In genomic region chr17:27502526-27503324, GRCh38 we compare ENCODE assay signal across 14 cellular contexts. TPM values are rescaled to one million over a fixed set of nuclear protein-coding genes. Genes with fewer than 3 reads are reported as not detected.
A peak's percentile ranks its signal among the peaks of the same experiment; 100 is the strongest.
DNase-seq lines count a peak whose midpoint lies in the region; TF ChIP-seq lines count a peak whose summit lies in the region.
"Had no signal": no experiment of that assay in that cellular context is flagged by ENCODE, and none has a peak within 500 bp of the region (broad histone marks: within the 10 kb centered on the region; RNA-seq: fewer than 3 reads in every experiment).

No MANE protein-coding gene starts in this region.

- H3K27me3 Mint-ChIP-seq in type B pancreatic cell, result peaks cover 1% of the 10 kb centered on the region
- H3K27me3 Mint-ChIP-seq in activated CD4-positive, alpha-beta T cell treated with anti-CD3 and anti-CD28 coated beads, Interleukin-2, amount 10 ng/mL, durations not matched to agents 24 days and 14 days, result no peaks in the 10 kb centered on the region
- H3K27me3 Mint-ChIP-seq: activated naive CD8-positive, alpha-beta T cell treated with anti-CD3 and anti-CD28 coated beads for 36 hours had no signal

- H3K9me3 Mint-ChIP-seq in type B pancreatic cell, result no peaks in the 10 kb centered on the region
- peaks cover 5% of the 10 kb centered on the region for H3K9me3 Mint-ChIP-seq in activated CD4-positive, alpha-beta T cell treated with anti-CD3 and anti-CD28 coated beads, Interleukin-2, amount 10 ng/mL, durations not matched to agents 24 days and 14 days

- H3K4me3 Mint-ChIP-seq in type B pancreatic cell, result peak overlapping the region; percentile 49
- H3K4me3 Mint-ChIP-seq in activated CD4-positive, alpha-beta T cell treated with anti-CD3 and anti-CD28 coated beads, Interleukin-2, amount 10 ng/mL, durations not matched to agents 24 days and 14 days, result no peak overlapping the region
- H3K4me3 Mint-ChIP-seq: activated naive CD8-positive, alpha-beta T cell treated with anti-CD3 and anti-CD28 coated beads for 36 hours; H9 had no signal

- H3K36me3 Mint-ChIP-seq in type B pancreatic cell, result peaks cover 11% of the 10 kb centered on the region
- H3K36me3 Mint-ChIP-seq in activated CD4-positive, alpha-beta T cell treated with anti-CD3 and anti-CD28 coated beads, Interleukin-2, amount 10 ng/mL, durations not matched to agents 24 days and 14 days (ENCODE audit: low read depth), result peaks cover 44% of the 10 kb centered on the region

- peaks cover 43% of the 10 kb centered on the region for H3K4me1 Mint-ChIP-seq in type B pancreatic cell (ENCODE audit: unreplicated experiment)
- peaks cover 40% of the 10 kb centered on the region for H3K4me1 Mint-ChIP-seq in activated CD4-positive, alpha-beta T cell treated with anti-CD3 and anti-CD28 coated beads, Interleukin-2, amount 10 ng/mL, durations not matched to agents 24 days and 14 days

- intact Hi-C loops in activated CD4-positive, alpha-beta T cell treated with anti-CD3 and anti-CD28 coated beads, Interleukin-2, amount 10 ng/mL, durations not matched to agents 24 days and 14 days (cut with micrococcal nuclease), result no loop called here

- peak overlapping the region; percentile 98 for H3K27ac Mint-ChIP-seq in type B pancreatic cell
- no peak overlapping the region for H3K27ac Mint-ChIP-seq in activated CD4-positive, alpha-beta T cell treated with anti-CD3 and anti-CD28 coated beads, Interleukin-2, amount 10 ng/mL, durations not matched to agents 24 days and 14 days
- H3K27ac Mint-ChIP-seq: activated naive CD8-positive, alpha-beta T cell treated with anti-CD3 and anti-CD28 coated beads for 36 hours had no signal

- peak; percentile 22 for DNase-seq in DMS 273 (lab: John Stamatoyannopoulos, UW; ENCODE audit: unreplicated experiment)
- no peak for DNase-seq in DMS 273 treated with DMSO at 0.1 percent for 48 hours (lab: John Stamatoyannopoulos, UW)
- DNase-seq in fibroblast of peridontal ligament (ENCODE audit: extremely low read depth), result peak; percentile 2
- peak; percentile 63 for DNase-seq in myocyte (ENCODE audit: low read depth)
- no peak for DNase-seq in type B pancreatic cell (ENCODE audit: extremely low spot score, unreplicated experiment)
- DNase-seq in CD1c-positive myeloid dendritic cell (ENCODE audit: extremely low spot score), result no peak
- DNase-seq in stimulated activated CD4-positive, alpha-beta T cell treated with anti-CD3 and anti-CD28 coated beads, Interleukin-15, amount 100 ng/mL, for 24 hours, result no peak
- no peak for DNase-seq in activated CD4-positive, alpha-beta T cell treated with anti-CD3 and anti-CD28 coated beads, Interleukin-2, amount 10 ng/mL, durations not matched to agents 24 days and 14 days
- DNase-seq: activated CD4-positive, alpha-beta T cell treated with anti-CD3 and anti-CD28 coated beads, Interleukin-2, amount 50 U/mL, for 4 hours; activated naive CD8-positive, alpha-beta T cell treated with anti-CD3 and anti-CD28 coated beads for 36 hours; H9; mammary epithelial cell; stimulated activated naive CD4-positive, alpha-beta T cell; SW 1271 had no signal

- TF ChIP-seq CTCF in type B pancreatic cell (conservative IDR thresholded peaks at IDR 0.05), result no peak

RNA-seq across cellular contexts. Expression of gene KSR1, which starts 46.5 kb away (rescaled TPM):
- total RNA-seq in myocyte, result 11.7 and 13.9 TPM in 2 replicates
- 26.8 TPM for polyA plus RNA-seq in myocyte (2012)
- 57.8 and 74.0 TPM in 2 replicates for total RNA-seq in type B pancreatic cell (ENCODE audit: low replicate concordance)
- total RNA-seq in activated CD4-positive, alpha-beta T cell treated with anti-CD3 and anti-CD28 coated beads, Interleukin-2, amount 10 ng/mL, durations not matched to agents 24 days and 14 days, result 104 TPM in 2 replicates

Comparison
In these comparisons a context has a peak if more than half of its experiments do, and no peak if none do; other contexts are left out.
1. DNase-seq: peak in DMS 273 (single experiment), fibroblast of peridontal ligament (single experiment) and myocyte (single experiment); none in DMS 273 treated with DMSO at 0.1 percent for 48 hours (single experiment), type B pancreatic cell (single experiment), CD1c-positive myeloid dendritic cell (single experiment), stimulated activated CD4-positive, alpha-beta T cell treated with anti-CD3 and anti-CD28 coated beads, Interleukin-15, amount 100 ng/mL, for 24 hours (single experiment) and activated CD4-positive, alpha-beta T cell treated with anti-CD3 and anti-CD28 coated beads, Interleukin-2, amount 10 ng/mL, durations not matched to agents 24 days and 14 days (single experiment).